ENCODE assay signal across 8 cellular contexts in genomic region chr13:27359203-27359821, GRCh38.
A peak's percentile ranks its signal among the peaks of the same experiment; 100 is the strongest.
DNase-seq lines count a peak whose midpoint lies in the region; ATAC-seq and TF ChIP-seq lines count a peak whose summit lies in the region.

No MANE protein-coding gene starts in this region.

- no peak overlapping the region for H3K4me3 ChIP-seq in H7 (ENCODE audit: insufficient read depth, low read depth, low read length)
- H3K4me3 ChIP-seq in lung, result no peak overlapping the region

- H3K27me3 ChIP-seq in H7 (ENCODE audit: control insufficient read depth, insufficient read depth, low read length) (no peaks in the 10 kb centered on the region), lung (ENCODE audit: control insufficient read depth, insufficient read depth) (no peaks in the 10 kb centered on the region)

- peak; percentile 65 for ATAC-seq in lung (ENCODE audit: insufficient read depth, low FRiP score)
- ATAC-seq in HG02981 (IDR thresholded peaks at IDR 0.05; ENCODE audit: unreplicated experiment), result no peak

- peaks cover under 1 to 2% of the 10 kb centered on the region in 2 donors for H3K4me1 ChIP-seq in lung (ENCODE audit: control insufficient read depth in 2 of 2, insufficient read depth in 2 of 2, low read length in 2 of 2)

- H3K36me3 ChIP-seq in H7 (replicated peaks; ENCODE audit: control insufficient read depth, insufficient read depth, low read length) (no peaks in the 10 kb centered on the region), lung (ENCODE audit: control insufficient read depth in 2 of 2, insufficient read depth in 2 of 2, low read length in 2 of 2) (no peaks in the 10 kb centered on the region)

- 15 to 18% methylated on average over 6 of the region's 6 CpGs for WGBS in lung, 2 donors

- TF ChIP-seq CTCF in lung (IDR thresholded peaks at IDR 0.05; ENCODE audit: control extremely low read depth, extremely low read depth), result peak; percentile 55

- H3K27ac ChIP-seq in lung (ENCODE audit: low read depth in 1 of 2, low read length in 1 of 2), result no peak overlapping the region

- in situ Hi-C loops in Caki2 (cut with HindIII; ENCODE audit: low pct_unique_long_range_greater_than_20kb, low sequenced_read_pairs), result no loop called here

- no peaks in the 10 kb centered on the region for H3K9me3 ChIP-seq in lung (ENCODE audit: control insufficient read depth in 2 of 2, insufficient read depth in 1 of 2, low read length in 1 of 2)

- DNase-seq in Caki2 (ENCODE audit: low read depth), result peak; percentile 48
- DNase-seq in H7, result peak; percentile 80
- DNase-seq in NCI-H526 (lab: John Stamatoyannopoulos, UW), result peak; percentile 25 to 83
- peak; percentile 62 to 66 for DNase-seq in activated CD4-positive, alpha-beta T cell treated with anti-CD3 and anti-CD28 coated beads, Interleukin-2, amount 50 U/mL, for 4 hours
- DNase-seq in dermis microvascular lymphatic vessel endothelial cell (ENCODE audit: low read depth in 2 of 2), result peak; percentile 47 to 57
- peak; percentile 67 for DNase-seq in lung (ENCODE audit: low spot score)
- DNase-seq in stimulated activated CD8-positive, alpha-beta memory T cell treated with anti-CD3 and anti-CD28 coated beads, Interleukin-2, amount 100 ng/mL, for 1 hour (ENCODE audit: low read depth in 2 of 2), result peak; percentile 8 to 35

Comparison
In these comparisons a context has a peak if more than half of its experiments do, and no peak if none do; other contexts are left out.
1. DNase-seq: peak in every context shown above with its lines; median percentile 80 in H7; 67 in lung; 64 in activated CD4-positive, alpha-beta T cell treated with anti-CD3 and anti-CD28 coated beads, Interleukin-2, amount 50 U/mL, for 4 hours; 54 in NCI-H526; 52 in dermis microvascular lymphatic vessel endothelial cell; 48 in Caki2; 22 in stimulated activated CD8-positive, alpha-beta memory T cell treated with anti-CD3 and anti-CD28 coated beads, Interleukin-2, amount 100 ng/mL, for 1 hour.